10 cellular contexts compared by ENCODE assay signal in the genomic region with DNA sequence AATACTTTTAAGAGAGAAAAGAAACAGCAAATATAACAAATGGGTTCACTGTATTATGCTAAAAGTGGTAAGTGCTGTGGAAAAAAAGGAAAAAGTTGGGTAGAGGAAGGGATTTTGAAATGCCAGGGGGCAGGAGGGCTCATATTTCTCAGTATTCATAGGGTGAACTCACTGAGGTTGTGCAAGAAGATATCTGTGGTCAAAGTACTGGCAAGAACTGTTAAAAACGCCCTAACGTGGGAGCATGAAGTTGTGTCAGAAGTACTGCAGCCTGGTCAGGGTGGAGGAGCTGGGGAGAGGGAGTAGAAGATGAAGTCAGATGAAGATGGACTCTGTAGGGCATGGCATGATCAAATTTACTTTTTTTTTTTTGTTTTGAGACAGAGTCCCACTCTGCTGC. TPM values are rescaled to one million over a fixed set of nuclear protein-coding genes. Genes with fewer than 3 reads are reported as not detected.
A peak's percentile ranks its signal among the peaks of the same experiment; 100 is the strongest.
DNase-seq lines count a peak whose midpoint lies in the region; ATAC-seq, FAIRE-seq and TF ChIP-seq lines count a peak whose summit lies in the region.
"Had no signal": no experiment of that assay in that cellular context is flagged by ENCODE, and none has a peak within 500 bp of the region (broad histone marks: within the 10 kb centered on the region; RNA-seq: fewer than 3 reads in every experiment).

No MANE protein-coding gene starts in this region.

- intact Hi-C loops in sciatic nerve (cut with DNase I): no loop called here

- TF ChIP-seq POLR2A in H54 (IDR thresholded peaks at IDR 0.05; ENCODE audit: low read depth, low read length): no peak

- no peak overlapping the region for H3K4me3 ChIP-seq in fibroblast of pulmonary artery (replicated peaks; ENCODE audit: low read depth, low read length)

- no peak for TF ChIP-seq CTCF in fibroblast of pulmonary artery (IDR thresholded peaks at IDR 0.05; ENCODE audit: low read length, missing control alignments)

- DNase-seq in H54 (ENCODE audit: insufficient read length, low spot score): peak; percentile 16
- peak; percentile 97 for DNase-seq in SIG-M5 treated with dmso at 0.1 percent for 504 hours (lab: John Stamatoyannopoulos, UW; ENCODE audit: unreplicated experiment)
- peak; percentile 99 for DNase-seq in fibroblast of pulmonary artery (ENCODE audit: low read depth)
- DNase-seq in sciatic nerve (ENCODE audit: low spot score): no peak
- no peak for DNase-seq in middle frontal gyrus (ENCODE audit: extremely low spot score, low spot score)
- no peak for DNase-seq in NCI-H1436 treated with DMSO at 0.1 percent for 48 hours (lab: John Stamatoyannopoulos, UW)
- no peak for DNase-seq in NCI-H526 (lab: John Stamatoyannopoulos, UW)
- DNase-seq in effector CD4-positive, alpha-beta T cell: no peak
- DNase-seq: NCI-H2227 treated with DMSO at 0.1 percent for 48 hours had no signal

- FAIRE-seq in H54 (lab: Jason Lieb, UNC): peak; percentile 64

- peak; percentile 98 for ATAC-seq in sciatic nerve

RNA-seq across cellular contexts. Expression of a gene that starts 31.2 kb away (rescaled TPM):
- 0.27 TPM for total RNA-seq in sciatic nerve
- total RNA-seq: skeletal muscle tissue had no signal

Comparison
In these comparisons a context has a peak if more than half of its experiments do, and no peak if none do; other contexts are left out.
1. DNase-seq: peak in H54 (single experiment), SIG-M5 treated with dmso at 0.1 percent for 504 hours (single experiment) and fibroblast of pulmonary artery (single experiment); none in sciatic nerve (single experiment), middle frontal gyrus (single experiment), NCI-H1436 treated with DMSO at 0.1 percent for 48 hours (single experiment), NCI-H526 (0 of 2) and effector CD4-positive, alpha-beta T cell (single experiment).